23 cellular contexts compared by ENCODE assay signal in the genomic region with DNA sequence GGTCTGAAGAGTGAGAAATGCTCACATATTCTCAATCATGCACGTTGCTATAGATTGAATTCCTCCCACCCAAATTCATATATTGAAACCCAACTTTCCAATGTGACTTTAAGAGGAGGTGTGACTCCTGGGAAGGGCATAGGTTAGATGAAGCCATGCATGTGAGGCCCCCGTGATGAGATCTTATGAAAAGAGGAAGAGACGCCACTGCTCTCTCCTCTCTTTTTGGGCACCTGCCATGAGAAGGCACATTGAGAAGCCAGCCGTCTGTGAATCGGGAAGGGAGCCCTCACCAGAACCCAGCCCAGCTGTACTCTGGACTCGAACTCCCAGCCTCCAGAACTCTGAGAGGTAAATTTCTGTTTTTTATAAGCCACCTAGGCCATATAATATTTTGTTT.
"Had no signal": no experiment of that assay in that cellular context is flagged by ENCODE, and none has a peak within 500 bp of the region (broad histone marks: within the 10 kb centered on the region; RNA-seq: fewer than 3 reads in every experiment).

No MANE protein-coding gene starts in this region.

- H3K27ac Mint-ChIP-seq: IgD-negative memory B cell had no signal

- H3K36me3 Mint-ChIP-seq: IgD-negative memory B cell had no signal

- H3K27me3 Mint-ChIP-seq: IgD-negative memory B cell had no signal

- H3K4me3 Mint-ChIP-seq: IgD-negative memory B cell had no signal

- H3K4me1 Mint-ChIP-seq: IgD-negative memory B cell had no signal

- ATAC-seq: K562, Panc1, PC-3, Right ventricle myocardium inferior, SK-N-SH treated with all-trans-retinoic acid at 6 μM for 48 hours had no signal

- DNase-seq: Kasumi-1, MM.1S, NCI-H1092, NCI-H1436, NCI-H187, NCI-H2029, NCI-H2081 treated with DMSO at 0.1 percent for 48 hours, NCI-H2171, NCI-H226, NCI-H446, NCI-H510A, NCI-H524 treated with DMSO at 0.1 percent for 48 hours, NCI-H69, NCI-H774, PC-3, SHP77 treated with DMSO at 0.1 percent for 48 hours, SJCRH30, SW 1271 had no signal
